ENCODE assay signal across 1 cellular context in the genomic region with DNA sequence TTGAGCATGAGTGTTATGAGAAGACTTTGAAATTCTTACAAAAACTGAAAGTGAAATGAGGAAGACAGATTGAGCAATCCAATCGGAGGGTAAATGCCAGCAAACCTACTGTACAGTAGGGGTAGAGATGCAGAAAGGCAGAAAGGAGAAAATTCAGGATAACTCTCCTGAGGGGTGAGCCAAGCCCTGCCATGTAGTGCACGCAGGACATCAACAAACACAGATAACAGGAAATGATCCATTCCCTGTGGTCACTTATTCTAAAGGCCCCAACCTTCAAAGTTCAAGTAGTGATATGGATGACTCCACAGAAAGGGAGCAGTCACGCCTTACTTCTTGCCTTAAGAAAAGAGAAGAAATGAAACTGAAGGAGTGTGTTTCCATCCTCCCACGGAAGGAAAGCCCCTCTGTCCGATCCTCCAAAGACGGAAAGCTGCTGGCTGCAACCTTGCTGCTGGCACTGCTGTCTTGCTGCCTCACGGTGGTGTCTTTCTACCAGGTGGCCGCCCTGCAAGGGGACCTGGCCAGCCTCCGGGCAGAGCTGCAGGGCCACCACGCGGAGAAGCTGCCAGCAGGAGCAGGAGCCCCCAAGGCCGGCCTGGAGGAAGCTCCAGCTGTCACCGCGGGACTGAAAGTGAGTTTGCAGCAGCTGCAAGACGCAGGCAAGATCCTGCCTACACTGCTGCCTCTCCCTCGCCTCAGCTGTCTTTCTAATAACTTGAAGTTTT.
TF ChIP-seq lines count a peak whose summit lies in the region.

A gene with protein sequence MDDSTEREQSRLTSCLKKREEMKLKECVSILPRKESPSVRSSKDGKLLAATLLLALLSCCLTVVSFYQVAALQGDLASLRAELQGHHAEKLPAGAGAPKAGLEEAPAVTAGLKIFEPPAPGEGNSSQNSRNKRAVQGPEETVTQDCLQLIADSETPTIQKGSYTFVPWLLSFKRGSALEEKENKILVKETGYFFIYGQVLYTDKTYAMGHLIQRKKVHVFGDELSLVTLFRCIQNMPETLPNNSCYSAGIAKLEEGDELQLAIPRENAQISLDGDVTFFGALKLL (plus strand): TSS at position 118 of the 728 bp plus-strand sequence. CDS start 178 bp downstream, at position 296.

TF ChIP-seq in K562, 482 proteins besides CTCF, POLR2A, EP300 and RAD21 (continued from another document):
- TF ChIP-seq RBFOX2 (IDR thresholded peaks at IDR 0.05; ENCODE audit: low read depth, low read length): 0 out of 2 replicates have a peak, but pooled peaks have one; percentile 18
- 0 out of 2 replicates have a peak, but pooled peaks have one; percentile 21 for TF ChIP-seq POLR2G (IDR thresholded peaks at IDR 0.05; ENCODE audit: low read depth, low read length)
- no peak for TF ChIP-seq MBD2 (IDR thresholded peaks at IDR 0.05; ENCODE audit: borderline replicate concordance, low read depth)
- TF ChIP-seq CEBPB (tag; IDR thresholded peaks at IDR 0.05): peak; percentile 72
- TF ChIP-seq, protein P1, sequence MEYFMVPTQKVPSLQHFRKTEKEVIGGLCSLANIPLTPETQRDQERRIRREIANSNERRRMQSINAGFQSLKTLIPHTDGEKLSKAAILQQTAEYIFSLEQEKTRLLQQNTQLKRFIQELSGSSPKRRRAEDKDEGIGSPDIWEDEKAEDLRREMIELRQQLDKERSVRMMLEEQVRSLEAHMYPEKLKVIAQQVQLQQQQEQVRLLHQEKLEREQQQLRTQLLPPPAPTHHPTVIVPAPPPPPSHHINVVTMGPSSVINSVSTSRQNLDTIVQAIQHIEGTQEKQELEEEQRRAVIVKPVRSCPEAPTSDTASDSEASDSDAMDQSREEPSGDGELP (CRISPR knock-in tag; IDR thresholded peaks at IDR 0.05; ENCODE audit: borderline replicate concordance): peak; percentile 48; the same call in 1 of the 2 replicates
- TF ChIP-seq TEAD4 (IDR thresholded peaks at IDR 0.05; ENCODE audit: low read length): no peak
- TF ChIP-seq TEAD4 (CRISPR knock-in tag; IDR thresholded peaks at IDR 0.05; ENCODE audit: borderline replicate concordance): no peak
- peak; percentile 62 for TF ChIP-seq ZNF24 (IDR thresholded peaks at IDR 0.05)
- peak; percentile 3; the same call in 1 of the 2 replicates for TF ChIP-seq PHF8 (IDR thresholded peaks at IDR 0.05; ENCODE audit: borderline replicate concordance, low read length)
